Comparison of ENCODE assay signal across 10 cellular contexts in genomic region chr12:27012239-27012981, GRCh38. TPM values are rescaled to one million over a fixed set of nuclear protein-coding genes. Genes with fewer than 3 reads are reported as not detected.
DNase-seq lines count a peak whose midpoint lies in the region; ATAC-seq and TF ChIP-seq lines count a peak whose summit lies in the region.
"Had no signal": no experiment of that assay in that cellular context is flagged by ENCODE, and none has a peak within 500 bp of the region (broad histone marks: within the 10 kb centered on the region; RNA-seq: fewer than 3 reads in every experiment).

No MANE protein-coding gene starts in this region.

- 90 to 94% methylated on average over 13 to 14 of the region's 14 CpGs for WGBS in endodermal cell (ENCODE audit: insufficient coverage in 1 of 2, insufficient read length in 1 of 2), 2 experiments

- H3K27ac Mint-ChIP-seq in endodermal cell: no peak overlapping the region
- H3K27ac Mint-ChIP-seq in progenitor cell of endocrine pancreas: no peak overlapping the region

- H3K36me3 ChIP-seq in endodermal cell (ENCODE audit: control insufficient read depth, insufficient read depth, low read length) (no peaks in the 10 kb centered on the region), H7 (replicated peaks; ENCODE audit: control insufficient read depth, insufficient read depth, low read length) (no peaks in the 10 kb centered on the region)
- H3K36me3 ChIP-seq: adrenal gland, uterus had no signal

- no peak overlapping the region for H3K9ac ChIP-seq in endodermal cell (ENCODE audit: extremely low read depth, low read length, poor library complexity, severe bottlenecking)

- H3K4me3 ChIP-seq in endodermal cell (ENCODE audit: low read length) (no peak overlapping the region), H7 (ENCODE audit: insufficient read depth, low read depth, low read length) (no peak overlapping the region)

- H3K27me3 ChIP-seq in endodermal cell (ENCODE audit: control insufficient read depth, insufficient read depth, low read length, poor library complexity, severe bottlenecking) (no peaks in the 10 kb centered on the region), H7 (ENCODE audit: control insufficient read depth, insufficient read depth, low read length) (no peaks in the 10 kb centered on the region)
- H3K27me3 ChIP-seq: adrenal gland, uterus had no signal

- peaks cover 3% of the 10 kb centered on the region for H3K4me1 ChIP-seq in endodermal cell (ENCODE audit: control insufficient read depth, insufficient read depth, low read length)
- H3K4me1 ChIP-seq: uterus had no signal

- H3K9me3 Mint-ChIP-seq in endodermal cell (no peaks in the 10 kb centered on the region), progenitor cell of endocrine pancreas (ENCODE audit: low read depth) (no peaks in the 10 kb centered on the region)

- no peak overlapping the region for H3K27ac ChIP-seq in endodermal cell (ENCODE audit: low read depth, low read length)

- H3K27me3 Mint-ChIP-seq in endodermal cell (ENCODE audit: insufficient read depth) (no peaks in the 10 kb centered on the region), progenitor cell of endocrine pancreas (no peaks in the 10 kb centered on the region)

- H3K4me1 Mint-ChIP-seq in endodermal cell (peaks cover 38% of the 10 kb centered on the region), progenitor cell of endocrine pancreas (ENCODE audit: low read depth) (peaks cover 47% of the 10 kb centered on the region)

- DNase-seq in NCI-H2107 treated with DMSO at 0.1 percent for 48 hours (lab: John Stamatoyannopoulos, UW; ENCODE audit: unreplicated experiment) (peak; percentile 88), NCI-H2107 (lab: John Stamatoyannopoulos, UW) (no peak), NCI-H2171 treated with DMSO at 0.1 percent for 48 hours (lab: John Stamatoyannopoulos, UW) (peak; percentile 84), endodermal cell (no peak), progenitor cell of endocrine pancreas (ENCODE audit: low spot score, unreplicated experiment) (no peak), NCI-H774 (lab: John Stamatoyannopoulos, UW) (no peak), H7 (no peak)
- DNase-seq: adrenal gland, uterus had no signal

- no peaks in the 10 kb centered on the region for H3K9me3 ChIP-seq in endodermal cell (ENCODE audit: control insufficient read depth, low read length)
- H3K9me3 ChIP-seq: adrenal gland, uterus had no signal

- ATAC-seq in HG03196 (IDR thresholded peaks at IDR 0.05; ENCODE audit: unreplicated experiment): no peak

- H3K36me3 Mint-ChIP-seq in endodermal cell (ENCODE audit: low read depth): no peaks in the 10 kb centered on the region
- peaks cover 4% of the 10 kb centered on the region for H3K36me3 Mint-ChIP-seq in progenitor cell of endocrine pancreas (ENCODE audit: insufficient read depth)

- TF ChIP-seq CTCF in endodermal cell (conservative IDR thresholded peaks at IDR 0.05): no peak
- TF ChIP-seq CTCF in progenitor cell of endocrine pancreas (IDR thresholded peaks at IDR 0.05; ENCODE audit: unreplicated experiment): no peak

- H3K4me3 Mint-ChIP-seq in endodermal cell (peak overlapping the region; percentile 79), progenitor cell of endocrine pancreas (ENCODE audit: low read depth) (peak overlapping the region; percentile 57)

RNA-seq across cellular contexts. Expression of gene TM7SF3, which starts 1.8 kb away (rescaled TPM):
- total RNA-seq in endodermal cell (10 to 100 TPM; 55.7 to 86.8 TPM), progenitor cell of endocrine pancreas (81.0 and 91.2 TPM in 2 replicates)
- 70.4 TPM for polyA plus RNA-seq in endodermal cell (2013, experiment 1 of 2)
- 54.2 TPM for polyA plus RNA-seq in endodermal cell (2013, experiment 2 of 2)
- total RNA-seq in H7 (2014; rRNA removed; shearing (Covaris generic)): 44.7 and 56.3 TPM in 2 replicates

RNA-seq across cellular contexts. Expression of gene MED21, which starts 9.9 kb away (rescaled TPM):
- 100 to 1,000 TPM in 1 of 2 donors, 10 to 100 TPM in 1; 40.8 to 116 TPM for total RNA-seq in endodermal cell
- 48.1 TPM for polyA plus RNA-seq in endodermal cell (2013, experiment 1 of 2)
- 49.2 TPM for polyA plus RNA-seq in endodermal cell (2013, experiment 2 of 2)
- 74.4 and 89.1 TPM in 2 replicates for total RNA-seq in progenitor cell of endocrine pancreas
- 35.2 and 43.2 TPM in 2 replicates for total RNA-seq in H7 (2014; rRNA removed; shearing (Covaris generic))

Comparison
In these comparisons a context has a peak if more than half of its experiments do, and no peak if none do; other contexts are left out.
1. DNase-seq: peak in NCI-H2107 treated with DMSO at 0.1 percent for 48 hours (single experiment) and NCI-H2171 treated with DMSO at 0.1 percent for 48 hours (single experiment); none in NCI-H2107 (single experiment), endodermal cell (single experiment), progenitor cell of endocrine pancreas (single experiment), NCI-H774 (single experiment) and H7 (single experiment).